1 cellular context compared by ENCODE assay signal in genomic region chr6:157873735-157874344, GRCh38.
A peak's percentile ranks its signal among the peaks of the same experiment; 100 is the strongest.
TF ChIP-seq lines count a peak whose summit lies in the region.

No MANE protein-coding gene starts in this region.

TF ChIP-seq in HepG2, 621 proteins besides CTCF, POLR2A, EP300 and RAD21 (continued from another document and continues in another):
- TF ChIP-seq THAP9 (CRISPR knock-in tag; IDR thresholded peaks at IDR 0.05; ENCODE audit: borderline replicate concordance) (0 out of 2 replicates have a peak, but pooled peaks have one; percentile 29), DRAP1 (CRISPR knock-in tag; IDR thresholded peaks at IDR 0.05) (no peak), IRF2 (CRISPR knock-in tag; IDR thresholded peaks at IDR 0.05) (peak; percentile 44; the same call in 1 of the 2 replicates), IKZF1 (IDR thresholded peaks at IDR 0.05) (no peak), CEBPZ (IDR thresholded peaks at IDR 0.05; ENCODE audit: low read length) (no peak), IRF1 (CRISPR knock-in tag; IDR thresholded peaks at IDR 0.05; ENCODE audit: low read depth) (no peak), ZNF317 (CRISPR knock-in tag; IDR thresholded peaks at IDR 0.05) (0 out of 2 replicates have a peak, but pooled peaks have one; percentile 19), XRCC5 (optimal IDR thresholded peaks at IDR 0.05; ENCODE audit: low read length) (peak; percentile 77), CBX1 (IDR thresholded peaks at IDR 0.05; ENCODE audit: low read depth) (no peak), ZNF333 (CRISPR knock-in tag; IDR thresholded peaks at IDR 0.05; ENCODE audit: borderline replicate concordance) (no peak), ZNF704 (CRISPR knock-in tag; IDR thresholded peaks at IDR 0.05; ENCODE audit: borderline replicate concordance) (no peak), ZFAT (CRISPR knock-in tag; conservative IDR thresholded peaks at IDR 0.05) (no peak), AHDC1 (CRISPR knock-in tag; IDR thresholded peaks at IDR 0.05; ENCODE audit: borderline replicate concordance) (no peak), RBAK (CRISPR knock-in tag; IDR thresholded peaks at IDR 0.05) (no peak), ZNF660 (CRISPR knock-in tag; IDR thresholded peaks at IDR 0.05; ENCODE audit: borderline replicate concordance, low read depth) (no peak), SOX6 (IDR thresholded peaks at IDR 0.05) (no peak), SOX6 (CRISPR knock-in tag; IDR thresholded peaks at IDR 0.05) (peak; percentile 56), PLRG1 (conservative IDR thresholded peaks at IDR 0.05) (no peak), REXO4 (CRISPR knock-in tag; IDR thresholded peaks at IDR 0.05; ENCODE audit: borderline replicate concordance) (no peak), ZNF670 (CRISPR knock-in tag; IDR thresholded peaks at IDR 0.05; ENCODE audit: borderline replicate concordance) (no peak), ZNF784 (CRISPR knock-in tag; IDR thresholded peaks at IDR 0.05; ENCODE audit: borderline replicate concordance) (no peak), ZFP91 (CRISPR knock-in tag; IDR thresholded peaks at IDR 0.05; ENCODE audit: borderline replicate concordance) (0 out of 2 replicates have a peak, but pooled peaks have one; percentile 17), ZNF782 (CRISPR knock-in tag; IDR thresholded peaks at IDR 0.05; ENCODE audit: borderline replicate concordance) (no peak), IKZF5 (CRISPR knock-in tag; IDR thresholded peaks at IDR 0.05) (peak; percentile 45; the same call in 1 of the 2 replicates), MYNN (CRISPR knock-in tag; IDR thresholded peaks at IDR 0.05; ENCODE audit: low read depth) (no peak), ZNF644 (CRISPR knock-in tag; IDR thresholded peaks at IDR 0.05; ENCODE audit: low read depth) (no peak), E2F5 (CRISPR knock-in tag; conservative IDR thresholded peaks at IDR 0.05) (no peak), ZNF839 (CRISPR knock-in tag; IDR thresholded peaks at IDR 0.05; ENCODE audit: borderline replicate concordance) (no peak), ZFP82 (CRISPR knock-in tag; IDR thresholded peaks at IDR 0.05; ENCODE audit: borderline replicate concordance) (no peak), PPARG (CRISPR knock-in tag; conservative IDR thresholded peaks at IDR 0.05) (0 out of 2 replicates have a peak, but pooled peaks have one; percentile 11), ZMYM2 (CRISPR knock-in tag; IDR thresholded peaks at IDR 0.05) (no peak), ZEB1 (IDR thresholded peaks at IDR 0.05; ENCODE audit: insufficient replicate concordance, low read depth) (no peak), RELA (CRISPR knock-in tag; IDR thresholded peaks at IDR 0.05) (0 out of 2 replicates have a peak, but pooled peaks have one; percentile 38), ZNF580 (CRISPR knock-in tag; IDR thresholded peaks at IDR 0.05; ENCODE audit: borderline replicate concordance, low read depth) (peak; percentile 85; the same call in 1 of the 2 replicates), FOXO1 (CRISPR knock-in tag; IDR thresholded peaks at IDR 0.05) (0 out of 2 replicates have a peak, but pooled peaks have one; percentile 46), ZNF816 (CRISPR knock-in tag; IDR thresholded peaks at IDR 0.05; ENCODE audit: borderline replicate concordance) (no peak), ZNF432 (CRISPR knock-in tag; IDR thresholded peaks at IDR 0.05; ENCODE audit: borderline replicate concordance) (no peak), ZNF3 (CRISPR knock-in tag; IDR thresholded peaks at IDR 0.05) (no peak)
